Comparison of ENCODE assay signal across 23 cellular contexts in the genomic region with DNA sequence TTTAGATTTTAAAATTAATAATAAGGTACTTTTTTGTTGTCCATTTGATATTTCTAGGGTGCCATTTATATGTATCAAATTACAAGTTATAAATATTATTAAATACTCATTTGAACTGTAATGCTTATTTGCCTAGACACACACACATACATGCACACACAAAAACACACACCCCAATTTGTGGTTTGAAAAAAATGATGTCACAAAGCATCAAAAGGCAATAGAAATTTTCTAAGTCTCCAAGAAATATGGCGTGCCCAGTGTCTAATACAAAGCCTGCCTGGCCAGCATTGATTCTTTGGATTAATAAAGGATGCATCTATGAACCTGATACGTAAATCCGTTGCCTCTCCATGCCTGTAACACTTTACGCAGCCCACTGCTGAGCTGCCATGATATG.
"Had no signal": no experiment of that assay in that cellular context is flagged by ENCODE, and none has a peak within 500 bp of the region (broad histone marks: within the 10 kb centered on the region; RNA-seq: fewer than 3 reads in every experiment).

No MANE protein-coding gene starts in this region.

- H3K27ac Mint-ChIP-seq: naive B cell; natural killer cell; stimulated activated effector memory CD8-positive, alpha-beta T cell treated with anti-CD3 and anti-CD28 coated beads, Interleukin-12 subunit alpha, Interleukin-12 subunit beta, amount 100 ng/mL, for 72 hours; stimulated activated naive CD8-positive, alpha-beta T cell treated with anti-CD3 and anti-CD28 coated beads, Interleukin-15, amount 100 ng/mL, for 72 hours had no signal

- H3K4me1 Mint-ChIP-seq: naive B cell; natural killer cell; stimulated activated effector memory CD8-positive, alpha-beta T cell treated with anti-CD3 and anti-CD28 coated beads, Interleukin-12 subunit alpha, Interleukin-12 subunit beta, amount 100 ng/mL, for 72 hours; stimulated activated naive CD8-positive, alpha-beta T cell treated with anti-CD3 and anti-CD28 coated beads, Interleukin-15, amount 100 ng/mL, for 72 hours had no signal

- H3K9me3 ChIP-seq: heart left ventricle, lower lobe of right lung, ovary, right atrium auricular region, spleen, testis, transverse colon, upper lobe of left lung, vagina had no signal

- H3K4me3 Mint-ChIP-seq: mesothelial cell of epicardium; naive B cell; natural killer cell; stimulated activated effector memory CD8-positive, alpha-beta T cell treated with anti-CD3 and anti-CD28 coated beads, Interleukin-12 subunit alpha, Interleukin-12 subunit beta, amount 100 ng/mL, for 72 hours; stimulated activated naive CD8-positive, alpha-beta T cell treated with anti-CD3 and anti-CD28 coated beads, Interleukin-15, amount 100 ng/mL, for 72 hours had no signal

- H3K9me3 Mint-ChIP-seq: mesothelial cell of epicardium; natural killer cell; stimulated activated effector memory CD8-positive, alpha-beta T cell treated with anti-CD3 and anti-CD28 coated beads, Interleukin-12 subunit alpha, Interleukin-12 subunit beta, amount 100 ng/mL, for 72 hours; stimulated activated naive CD8-positive, alpha-beta T cell treated with anti-CD3 and anti-CD28 coated beads, Interleukin-15, amount 100 ng/mL, for 72 hours had no signal

- H3K27ac ChIP-seq: lower lobe of right lung, ovary had no signal

- H3K27me3 Mint-ChIP-seq: progenitor cell of endocrine pancreas; stimulated activated naive CD8-positive, alpha-beta T cell treated with anti-CD3 and anti-CD28 coated beads, Interleukin-15, amount 100 ng/mL, for 72 hours had no signal

- H3K4me3 ChIP-seq: lower lobe of right lung, ovary, skin epidermis, spleen, testis, transverse colon, upper lobe of left lung, vagina had no signal

- H3K36me3 Mint-ChIP-seq: mesothelial cell of epicardium; naive B cell; natural killer cell; stimulated activated effector memory CD8-positive, alpha-beta T cell treated with anti-CD3 and anti-CD28 coated beads, Interleukin-12 subunit alpha, Interleukin-12 subunit beta, amount 100 ng/mL, for 72 hours had no signal

- H3K4me1 ChIP-seq: testis, transverse colon had no signal

- H3K27me3 ChIP-seq: heart left ventricle, ovary, right atrium auricular region, testis, transverse colon, upper lobe of left lung, vagina had no signal

- DNase-seq: glutamatergic neuron; heart left ventricle; islet precursor cell; left ventricle myocardium superior; lower lobe of right lung; mesendoderm; naive B cell; natural killer cell; ovary; spleen; stimulated activated CD4-positive, alpha-beta T cell treated with anti-CD3 and anti-CD28 coated beads, Interleukin-4, amount 100 ng/mL, for 24 hours; stimulated activated naive CD4-positive, alpha-beta T cell; stimulated activated naive CD8-positive, alpha-beta T cell treated with anti-CD3 and anti-CD28 coated beads, Interleukin-15, amount 100 ng/mL, for 72 hours; substantia nigra; testis; transverse colon; upper lobe of left lung had no signal

- H3K36me3 ChIP-seq: heart left ventricle, lower lobe of right lung, ovary, right atrium auricular region, spleen, transverse colon, upper lobe of left lung, vagina had no signal

- ATAC-seq: natural killer cell; stimulated activated effector memory CD8-positive, alpha-beta T cell treated with anti-CD3 and anti-CD28 coated beads, Interleukin-12 subunit alpha, Interleukin-12 subunit beta, amount 100 ng/mL, for 72 hours; stimulated activated naive CD8-positive, alpha-beta T cell treated with anti-CD3 and anti-CD28 coated beads, Interleukin-15, amount 100 ng/mL, for 72 hours had no signal
